In the genomic region with DNA sequence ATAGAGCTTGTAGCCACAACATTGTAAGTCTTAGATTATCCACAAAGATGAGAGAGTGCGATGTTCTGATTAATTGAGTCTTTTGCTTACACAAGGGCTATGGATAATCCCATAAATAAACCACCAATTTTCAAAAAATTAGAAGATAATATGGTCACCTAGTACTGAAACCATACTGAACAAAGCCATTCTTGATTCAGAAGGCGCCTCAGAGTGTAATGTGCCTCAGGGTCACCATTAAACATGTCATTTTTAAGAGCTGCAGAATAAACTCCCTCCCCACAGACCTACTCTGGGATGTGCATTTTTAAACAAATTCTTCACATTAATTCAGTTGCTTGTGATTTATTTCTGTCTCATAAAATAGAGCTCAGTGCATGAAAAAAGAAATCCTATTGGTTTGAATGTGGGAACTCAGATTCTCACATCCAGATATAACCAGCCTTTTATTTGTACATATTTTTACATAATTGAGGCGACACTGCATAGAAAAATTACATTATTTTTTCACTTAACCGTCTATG, we compare ENCODE assay signal across 25 cellular contexts.
"Had no signal": no experiment of that assay in that cellular context is flagged by ENCODE, and none has a peak within 500 bp of the region (broad histone marks: within the 10 kb centered on the region; RNA-seq: fewer than 3 reads in every experiment).

No MANE protein-coding gene starts in this region.

- H3K27me3 ChIP-seq: adrenal gland, breast epithelium, Peyer's patch, SJSA1 had no signal

- H3K4me3 ChIP-seq: adrenal gland, Peyer's patch, SJSA1 had no signal

- H3K27me3 Mint-ChIP-seq: activated naive CD4-positive, alpha-beta T cell treated with anti-CD3 and anti-CD28 coated beads, Interleukin-2, amount 10 ng/mL, durations not matched to agents 7 days and 5 days had no signal

- H3K4me1 ChIP-seq: adrenal gland, breast epithelium, Peyer's patch, SJSA1 had no signal

- H3K27ac Mint-ChIP-seq: activated CD8-positive, alpha-beta T cell treated with anti-CD3 and anti-CD28 coated beads for 36 hours; activated naive CD4-positive, alpha-beta T cell treated with anti-CD3 and anti-CD28 coated beads, Interleukin-2, amount 10 ng/mL, durations not matched to agents 7 days and 5 days; activated naive CD8-positive, alpha-beta T cell treated with anti-CD3 and anti-CD28 coated beads for 36 hours; activated T-cell treated with anti-CD3 and anti-CD28 coated beads, Interleukin-2, amount 50 U/mL, for 72 hours; activated T-helper 2 cell treated with anti-CD3 and anti-CD28 coated beads, Interferon-gamma antibody, Interleukin-2, Interleukin-4, amounts not matched to agents 10 μg/mL and 5 μg/mL and 100 μg/mL, durations not matched to agents 14 hours and 24 hours and 36 hours; T-helper 1 cell treated with Interleukin-12 subunit alpha and Interleukin-12 subunit beta and Interleukin-4 antibody, amounts not matched to agents 30 μg/mL and 1 μg/mL, for 36 hours had no signal

- H3K36me3 Mint-ChIP-seq: activated naive CD4-positive, alpha-beta T cell treated with anti-CD3 and anti-CD28 coated beads, Interleukin-2, amount 10 ng/mL, durations not matched to agents 7 days and 5 days; activated naive CD8-positive, alpha-beta T cell treated with anti-CD3 and anti-CD28 coated beads for 36 hours had no signal

- H3K4me1 Mint-ChIP-seq: activated naive CD4-positive, alpha-beta T cell treated with anti-CD3 and anti-CD28 coated beads, Interleukin-2, amount 10 ng/mL, durations not matched to agents 7 days and 5 days; activated naive CD8-positive, alpha-beta T cell treated with anti-CD3 and anti-CD28 coated beads for 36 hours had no signal

- H3K36me3 ChIP-seq: adrenal gland, breast epithelium, Peyer's patch, SJSA1 had no signal

- ATAC-seq: activated CD4-positive, CD25-positive, alpha-beta regulatory T cell treated with anti-CD3 and anti-CD28 coated beads, Interleukin-2, amount 50 U/mL, for 24 hours; activated CD8-positive, alpha-beta T cell treated with anti-CD3 and anti-CD28 coated beads for 36 hours; activated T-cell treated with anti-CD3 and anti-CD28 coated beads, Interleukin-2, amount 50 U/mL, for 72 hours had no signal

- H3K27ac ChIP-seq: adrenal gland, breast epithelium, Peyer's patch, RWPE1, SJSA1 had no signal

- H3K4me3 Mint-ChIP-seq: activated CD8-positive, alpha-beta T cell treated with anti-CD3 and anti-CD28 coated beads for 36 hours; activated naive CD4-positive, alpha-beta T cell treated with anti-CD3 and anti-CD28 coated beads, Interleukin-2, amount 10 ng/mL, durations not matched to agents 7 days and 5 days; activated naive CD8-positive, alpha-beta T cell treated with anti-CD3 and anti-CD28 coated beads for 36 hours; activated T-cell treated with anti-CD3 and anti-CD28 coated beads, Interleukin-2, amount 50 U/mL, for 72 hours; T-helper 1 cell treated with Interleukin-12 subunit alpha and Interleukin-12 subunit beta and Interleukin-4 antibody, amounts not matched to agents 30 μg/mL and 1 μg/mL, for 36 hours had no signal

- DNase-seq: activated CD4-positive, alpha-beta T cell treated with anti-CD3 and anti-CD28 coated beads for 4 hours; activated CD8-positive, alpha-beta memory T cell treated with anti-CD3 and anti-CD28 coated beads, Interleukin-2, amount 50 U/mL, for 4 hours; activated CD8-positive, alpha-beta T cell treated with anti-CD3 and anti-CD28 coated beads for 36 hours; activated gamma-delta T cell treated with Interleukin-2 at 50 U/mL for 16 hours; activated naive CD4-positive, alpha-beta T cell treated with anti-CD3 and anti-CD28 coated beads, Interleukin-2, amount 10 ng/mL, durations not matched to agents 7 days and 5 days; activated naive CD8-positive, alpha-beta T cell treated with anti-CD3 and anti-CD28 coated beads for 36 hours; activated T-cell treated with anti-CD3 and anti-CD28 coated beads, Interleukin-2, amount 50 U/mL, for 72 hours; adrenal gland; anterior cingulate cortex; Kasumi-1; KBM-7; NCI-H1092; NCI-H1417; NCI-H1930; NCI-H2171; NCI-H226; NCI-H526; NCI-H82; Peyer's patch had no signal

- H3K9me3 Mint-ChIP-seq: activated CD8-positive, alpha-beta T cell treated with anti-CD3 and anti-CD28 coated beads for 36 hours; activated naive CD4-positive, alpha-beta T cell treated with anti-CD3 and anti-CD28 coated beads, Interleukin-2, amount 10 ng/mL, durations not matched to agents 7 days and 5 days; activated naive CD8-positive, alpha-beta T cell treated with anti-CD3 and anti-CD28 coated beads for 36 hours; activated T-cell treated with anti-CD3 and anti-CD28 coated beads, Interleukin-2, amount 50 U/mL, for 72 hours; activated T-helper 2 cell treated with anti-CD3 and anti-CD28 coated beads, Interferon-gamma antibody, Interleukin-2, Interleukin-4, amounts not matched to agents 10 μg/mL and 5 μg/mL and 100 μg/mL, durations not matched to agents 14 hours and 24 hours and 36 hours; T-helper 1 cell treated with Interleukin-12 subunit alpha and Interleukin-12 subunit beta and Interleukin-4 antibody, amounts not matched to agents 30 μg/mL and 1 μg/mL, for 36 hours had no signal

- H3K9me3 ChIP-seq: adrenal gland, breast epithelium, Peyer's patch, SJSA1 had no signal
